ENCODE assay signal across 1 cellular context in genomic region chr3:128763967-128764366, GRCh38.
TF ChIP-seq lines count a peak whose summit lies in the region.

No MANE protein-coding gene starts in this region.

TF ChIP-seq in K562, 482 proteins besides CTCF, POLR2A, EP300 and RAD21 (continued from another document):
- TF ChIP-seq YY1 (IDR thresholded peaks at IDR 0.05; ENCODE audit: borderline replicate concordance in 1 of 3, control insufficient read depth in 1 of 3, extremely low read depth in 1 of 3, insufficient read depth in 3 of 3, insufficient read length in 1 of 3, insufficient replicate concordance in 2 of 3, low read depth in 1 of 3, low read length in 2 of 3): peak in 1 of 3 experiments; percentile 41
- no peak for TF ChIP-seq SMC3 (conservative IDR thresholded peaks at IDR 0.05; ENCODE audit: insufficient read depth, low read depth, low read length)
- TF ChIP-seq TCF3 (CRISPR knock-in tag; IDR thresholded peaks at IDR 0.05): peak; percentile 67
- peak; percentile 74 for TF ChIP-seq PKNOX1 (IDR thresholded peaks at IDR 0.05)
- no peak for TF ChIP-seq SRSF1 (IDR thresholded peaks at IDR 0.05; ENCODE audit: low read depth, low read length)
- TF ChIP-seq CBFA2T2 (conservative IDR thresholded peaks at IDR 0.05): peak; percentile 25; the same call in 1 of the 2 replicates
